ENCODE assay signal across 21 cellular contexts in the genomic region with DNA sequence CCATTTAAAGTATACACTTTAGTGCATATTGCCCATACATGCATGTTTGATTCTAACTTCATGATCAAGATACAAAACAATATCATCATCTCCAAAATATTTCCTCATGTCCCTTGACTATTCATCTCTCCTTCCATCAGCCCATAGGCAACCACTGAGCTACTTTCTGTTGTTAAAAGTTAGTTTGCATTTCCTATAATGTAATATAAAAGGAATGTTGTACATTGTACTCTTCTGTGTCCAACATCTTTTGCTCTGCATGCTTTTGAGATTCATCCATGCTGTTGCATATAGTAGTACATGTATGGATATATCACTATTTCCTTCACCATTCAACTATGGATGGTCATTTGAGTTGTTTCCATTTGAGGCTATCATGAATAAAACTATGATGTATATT.
"Had no signal": no experiment of that assay in that cellular context is flagged by ENCODE, and none has a peak within 500 bp of the region (broad histone marks: within the 10 kb centered on the region; RNA-seq: fewer than 3 reads in every experiment).

No MANE protein-coding gene starts in this region.

- DNase-seq: effector memory CD4-positive, alpha-beta T cell; glutamatergic neuron; kidney; left cardiac atrium; left ventricle myocardium inferior; lower lobe of right lung; natural killer cell; nucleus accumbens; ovary; sigmoid colon; small intestine; stimulated activated CD4-positive, alpha-beta T cell treated with anti-CD3 and anti-CD28 coated beads, Interleukin-12 subunit alpha, Interleukin-12 subunit beta, amount 100 ng/mL, for 4 hours; stimulated activated naive CD4-positive, alpha-beta T cell; stomach; substantia nigra; trophoblast cell had no signal

- H3K9me3 ChIP-seq: esophagus muscularis mucosa, gastroesophageal sphincter, left ventricle myocardium inferior, lower lobe of right lung, ovary, right atrium auricular region, sigmoid colon, stomach, thoracic aorta had no signal

- H3K4me3 ChIP-seq: esophagus muscularis mucosa, gastroesophageal sphincter, left ventricle myocardium inferior, lower lobe of right lung, ovary, right atrium auricular region, sigmoid colon, stomach, thoracic aorta had no signal

- H3K36me3 ChIP-seq: esophagus muscularis mucosa, gastroesophageal sphincter, left ventricle myocardium inferior, lower lobe of right lung, ovary, right atrium auricular region, sigmoid colon, stomach, thoracic aorta had no signal

- H3K27ac ChIP-seq: epithelial cell of prostate, esophagus muscularis mucosa, gastroesophageal sphincter, left ventricle myocardium inferior, lower lobe of right lung, ovary, right atrium auricular region, sigmoid colon, stomach had no signal

- H3K4me1 ChIP-seq: gastroesophageal sphincter, lower lobe of right lung, right atrium auricular region, sigmoid colon, stomach had no signal

- ATAC-seq: gastroesophageal sphincter, left cardiac atrium, lower lobe of right lung, natural killer cell had no signal

- H3K27me3 ChIP-seq: esophagus muscularis mucosa, gastroesophageal sphincter, ovary, right atrium auricular region, sigmoid colon, stomach had no signal
